ENCODE assay signal across 6 cellular contexts in genomic region chr7:76497918-76498582, GRCh38. TPM values are rescaled to one million over a fixed set of nuclear protein-coding genes. Genes with fewer than 3 reads are reported as not detected.
"Had no signal": no experiment of that assay in that cellular context is flagged by ENCODE, and none has a peak within 500 bp of the region (broad histone marks: within the 10 kb centered on the region; RNA-seq: fewer than 3 reads in every experiment).

No MANE protein-coding gene starts in this region.

RNA-seq across cellular contexts. Expression of gene UPK3B, which starts 12.3 kb away (rescaled TPM):
- total RNA-seq: H4 had no signal
- polyA plus RNA-seq: GM23248 had no signal

RNA-seq across cellular contexts. Expression of gene SPDYE16, which starts 45.0 kb away (rescaled TPM):
- total RNA-seq: GM23248, GM23338, H1, H4, H7, H9 had no signal
- polyA plus RNA-seq: H1 had no signal
